Comparison of ENCODE assay signal across 8 cellular contexts in genomic region chr7:151368136-151368571, GRCh38. TPM values are rescaled to one million over a fixed set of nuclear protein-coding genes. Genes with fewer than 3 reads are reported as not detected.
DNase-seq lines count a peak whose midpoint lies in the region; FAIRE-seq and TF ChIP-seq lines count a peak whose summit lies in the region.

No MANE protein-coding gene starts in this region.

- peaks cover 7% of the 10 kb centered on the region for H3K4me1 Mint-ChIP-seq in activated naive CD4-positive, alpha-beta T cell treated with anti-CD3 and anti-CD28 coated beads for 36 hours (ENCODE audit: low read depth)

- H3K4me3 ChIP-seq in GM12865 (ENCODE audit: low read depth, low read length) (no peak overlapping the region), SJCRH30 (no peak overlapping the region)

- no peaks in the 10 kb centered on the region for H3K4me1 ChIP-seq in SJCRH30

- no peak for FAIRE-seq in urothelium cell line (lab: Jason Lieb, UNC)

- H3K27ac Mint-ChIP-seq in activated naive CD4-positive, alpha-beta T cell treated with anti-CD3 and anti-CD28 coated beads for 36 hours: no peak overlapping the region

- intact Hi-C loops in activated naive CD4-positive, alpha-beta T cell treated with anti-CD3 and anti-CD28 coated beads for 36 hours (cut with micrococcal nuclease): loop anchor here (1.0 to 2.0 kb wide), 5 partner anchors 53 to 391 kb away; no protein-coding TSS in a partner anchor
- intact Hi-C loops in head of caudate nucleus (cut with DNase I): loop anchor here (10.0 kb wide), 1 partner anchor 387 kb away; no protein-coding TSS in a partner anchor
- intact Hi-C loops in posterior vena cava (cut with DNase I): loop anchor here (5.0 kb wide), 2 partner anchors 79 to 389 kb away; no protein-coding TSS in a partner anchor

- no peaks in the 10 kb centered on the region for H3K27me3 ChIP-seq in SJCRH30

- no peak overlapping the region for H3K27ac ChIP-seq in SJCRH30

- TF ChIP-seq CTCF in GM12865 (IDR thresholded peaks at IDR 0.05; ENCODE audit: insufficient read depth, low read depth, low read length, missing control alignments): peak; percentile 97
- TF ChIP-seq CTCF in LNCAP (IDR thresholded peaks at IDR 0.05): peak; percentile 94

- no peaks in the 10 kb centered on the region for H3K9me3 Mint-ChIP-seq in activated naive CD4-positive, alpha-beta T cell treated with anti-CD3 and anti-CD28 coated beads for 36 hours

- no peak overlapping the region for H3K4me3 Mint-ChIP-seq in activated naive CD4-positive, alpha-beta T cell treated with anti-CD3 and anti-CD28 coated beads for 36 hours

- peaks cover 12% of the 10 kb centered on the region for H3K36me3 Mint-ChIP-seq in activated naive CD4-positive, alpha-beta T cell treated with anti-CD3 and anti-CD28 coated beads for 36 hours (ENCODE audit: low read depth)

- H3K27me3 Mint-ChIP-seq in activated naive CD4-positive, alpha-beta T cell treated with anti-CD3 and anti-CD28 coated beads for 36 hours (ENCODE audit: low read depth): no peaks in the 10 kb centered on the region

- CTCF ChIA-PET in activated naive CD4-positive, alpha-beta T cell treated with anti-CD3 and anti-CD28 coated beads for 36 hours (lab: Charles Lee): interaction anchor here (0.7 to 8.2 kb wide), 19 partner anchors 8 to 393 kb away, joined by 3 to 198 read pairs (median 6); no protein-coding TSS in a partner anchor

- DNase-seq in GM12865 (ENCODE audit: low read depth): peak; percentile 85
- DNase-seq in H4 (ENCODE audit: low spot score): peak; percentile 76
- DNase-seq in SJCRH30: peak; percentile 82 to 88
- DNase-seq in activated naive CD4-positive, alpha-beta T cell treated with anti-CD3 and anti-CD28 coated beads for 36 hours: peak; percentile 86
- DNase-seq in head of caudate nucleus: peak in 41 of 42 donors; percentile 56 to 90 (median 77)
- peak; percentile 94 for DNase-seq in posterior vena cava (ENCODE audit: low spot score)
- DNase-seq in urothelium cell line (ENCODE audit: low spot score): peak; percentile 50

- no peaks in the 10 kb centered on the region for H3K9me3 ChIP-seq in SJCRH30 (replicated peaks)

- H3K36me3 ChIP-seq in SJCRH30: peaks cover 10% of the 10 kb centered on the region; the same call in 1 of the 2 replicates

RNA-seq across cellular contexts. Expression of gene NUB1, which starts 26.5 kb away (rescaled TPM):
- total RNA-seq in H4 (2014; rRNA removed; shearing (Covaris generic)): 63.0 and 70.1 TPM in 2 replicates
- 56.8 and 61.5 TPM in 2 replicates for total RNA-seq in SJCRH30 (2014; rRNA removed; shearing (Covaris generic))
- 10 to 100 TPM; 46.6 to 50.3 TPM for total RNA-seq in activated naive CD4-positive, alpha-beta T cell treated with anti-CD3 and anti-CD28 coated beads for 36 hours
- total RNA-seq in posterior vena cava: 10 to 100 TPM; 33.0 to 37.9 TPM

RNA-seq across cellular contexts. Expression of gene WDR86, which starts 41.7 kb away (rescaled TPM):
- total RNA-seq in H4 (2014; rRNA removed; shearing (Covaris generic)): 0.88 TPM in 1 of 2 replicates, not detected in the other
- 0.46 and 1.0 TPM in 2 replicates for total RNA-seq in SJCRH30 (2014; rRNA removed; shearing (Covaris generic))
- not detected for total RNA-seq in activated naive CD4-positive, alpha-beta T cell treated with anti-CD3 and anti-CD28 coated beads for 36 hours
- total RNA-seq in posterior vena cava: 1 to 10 TPM; 4.1 to 6.2 TPM
